Comparison of ENCODE assay signal across 1 cellular context in the genomic region with DNA sequence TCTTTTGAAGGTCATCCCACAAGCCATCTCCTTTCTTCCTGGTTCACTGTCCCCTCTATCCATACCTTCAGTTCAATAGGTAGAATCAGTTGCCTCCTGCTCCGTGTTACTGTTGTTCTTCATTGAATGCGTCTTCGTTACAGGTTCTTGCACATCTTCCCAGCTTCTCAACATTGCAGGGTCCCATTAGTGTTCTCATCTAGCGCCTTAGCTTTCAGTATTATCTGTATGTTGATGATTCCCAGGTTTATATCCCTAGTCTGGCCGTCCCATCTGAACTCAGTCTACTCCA.
TF ChIP-seq lines count a peak whose summit lies in the region.

No MANE protein-coding gene starts in this region.

TF ChIP-seq in endothelial cell of umbilical vein, 7 proteins besides CTCF, POLR2A, EP300 and RAD21:
- TF ChIP-seq FOS (IDR thresholded peaks at IDR 0.05; ENCODE audit: borderline replicate concordance, insufficient read depth, low read length) (no peak), EZH2 (IDR thresholded peaks at IDR 0.05; ENCODE audit: borderline replicate concordance, low read depth, low read length, severe bottlenecking) (no peak), MYC (IDR thresholded peaks at IDR 0.05; ENCODE audit: low read depth, low read length) (no peak), GATA2 (IDR thresholded peaks at IDR 0.05; ENCODE audit: insufficient read depth, insufficient read length, low read depth, low read length) (no peak), JUN (IDR thresholded peaks at IDR 0.05; ENCODE audit: borderline replicate concordance, insufficient read depth, insufficient read length, low read depth) (no peak), POLR2AphosphoS5 (IDR thresholded peaks at IDR 0.05; ENCODE audit: insufficient read depth, low read depth, low read length) (no peak)
- TF ChIP-seq, protein P1, sequence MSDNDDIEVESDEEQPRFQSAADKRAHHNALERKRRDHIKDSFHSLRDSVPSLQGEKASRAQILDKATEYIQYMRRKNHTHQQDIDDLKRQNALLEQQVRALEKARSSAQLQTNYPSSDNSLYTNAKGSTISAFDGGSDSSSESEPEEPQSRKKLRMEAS (IDR thresholded peaks at IDR 0.05; ENCODE audit: insufficient read depth, insufficient read length): no peak
TF ChIP-seq in endothelial cell of umbilical vein: peak in this region for 0.
